ENCODE assay signal across 24 cellular contexts in the genomic region with DNA sequence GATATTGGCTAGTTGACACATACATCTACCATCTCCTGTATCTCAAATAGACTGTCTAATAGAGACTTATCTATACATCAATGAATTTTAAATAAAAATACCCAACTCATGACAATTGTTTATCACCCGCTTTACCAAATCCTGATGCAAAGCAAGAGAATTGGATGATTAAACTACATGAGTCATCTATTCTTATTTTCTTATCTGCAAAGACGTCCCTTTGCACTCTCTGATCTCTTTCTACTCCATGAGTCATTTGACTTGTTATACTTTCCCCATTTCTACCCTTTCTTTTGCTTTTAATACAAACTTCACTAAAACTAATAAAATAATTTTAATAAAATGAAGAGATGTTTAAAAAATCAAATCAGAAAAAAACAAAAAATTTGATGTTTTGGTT.
"Had no signal": no experiment of that assay in that cellular context is flagged by ENCODE, and none has a peak within 500 bp of the region (broad histone marks: within the 10 kb centered on the region; RNA-seq: fewer than 3 reads in every experiment).

No MANE protein-coding gene starts in this region.

- H3K9me3 Mint-ChIP-seq: mesothelial cell of epicardium, nephron, neural progenitor cell had no signal

- H3K27me3 Mint-ChIP-seq: effector memory CD8-positive, alpha-beta T cell; naive B cell had no signal

- DNase-seq: dermis blood vessel endothelial cell; effector memory CD8-positive, alpha-beta T cell; gastrocnemius medialis; head of caudate nucleus; left cardiac atrium; left lung; mesenchymal stem cell; mucosa of descending colon; naive B cell; psoas muscle; right cardiac atrium; sigmoid colon; stimulated activated CD4-positive, alpha-beta T cell treated with anti-CD3 and anti-CD28 coated beads, Interleukin-2, amount 100 ng/mL, for 24 hours; stimulated activated CD4-positive, alpha-beta T cell treated with anti-CD3 and anti-CD28 coated beads, Interleukin-4, amount 100 ng/mL, for 24 hours; stimulated activated naive CD4-positive, alpha-beta T cell treated with Interleukin-2 at 50 U/mL for 16 hours; stomach; thyroid gland; trophoblast cell had no signal

- H3K4me1 ChIP-seq: gastrocnemius medialis, left lung, neural progenitor cell, psoas muscle, sigmoid colon, stomach, thyroid gland, vagina had no signal

- H3K36me3 Mint-ChIP-seq: mesothelial cell of epicardium; naive B cell; neural progenitor cell; stimulated activated effector memory CD8-positive, alpha-beta T cell treated with anti-CD3 and anti-CD28 coated beads, Interleukin-12 subunit alpha, Interleukin-12 subunit beta, amount 100 ng/mL, for 72 hours had no signal

- H3K4me1 Mint-ChIP-seq: naive B cell; nephron; neural progenitor cell; stimulated activated effector memory CD8-positive, alpha-beta T cell treated with anti-CD3 and anti-CD28 coated beads, Interleukin-12 subunit alpha, Interleukin-12 subunit beta, amount 100 ng/mL, for 72 hours had no signal

- H3K27ac ChIP-seq: coronary artery, gastrocnemius medialis, left lung, neural progenitor cell, psoas muscle, sigmoid colon, stomach, thyroid gland, vagina had no signal

- H3K27me3 ChIP-seq: gastrocnemius medialis, left lung, neural progenitor cell, sigmoid colon, stomach, thyroid gland, vagina had no signal

- H3K27ac Mint-ChIP-seq: effector memory CD8-positive, alpha-beta T cell; mesothelial cell of epicardium; nephron; neural progenitor cell; stimulated activated effector memory CD8-positive, alpha-beta T cell treated with anti-CD3 and anti-CD28 coated beads, Interleukin-12 subunit alpha, Interleukin-12 subunit beta, amount 100 ng/mL, for 72 hours had no signal

- ATAC-seq: effector memory CD8-positive, alpha-beta T cell; gastrocnemius medialis; left cardiac atrium; left lung; mucosa of descending colon; psoas muscle; right cardiac atrium; stimulated activated effector memory CD8-positive, alpha-beta T cell treated with anti-CD3 and anti-CD28 coated beads, Interleukin-12 subunit alpha, Interleukin-12 subunit beta, amount 100 ng/mL, for 72 hours had no signal

- H3K4me3 Mint-ChIP-seq: effector memory CD8-positive, alpha-beta T cell; mesothelial cell of epicardium; naive B cell; nephron; neural progenitor cell; stimulated activated effector memory CD8-positive, alpha-beta T cell treated with anti-CD3 and anti-CD28 coated beads, Interleukin-12 subunit alpha, Interleukin-12 subunit beta, amount 100 ng/mL, for 72 hours had no signal
